Comparison of ENCODE assay signal across 8 cellular contexts in the genomic region with DNA sequence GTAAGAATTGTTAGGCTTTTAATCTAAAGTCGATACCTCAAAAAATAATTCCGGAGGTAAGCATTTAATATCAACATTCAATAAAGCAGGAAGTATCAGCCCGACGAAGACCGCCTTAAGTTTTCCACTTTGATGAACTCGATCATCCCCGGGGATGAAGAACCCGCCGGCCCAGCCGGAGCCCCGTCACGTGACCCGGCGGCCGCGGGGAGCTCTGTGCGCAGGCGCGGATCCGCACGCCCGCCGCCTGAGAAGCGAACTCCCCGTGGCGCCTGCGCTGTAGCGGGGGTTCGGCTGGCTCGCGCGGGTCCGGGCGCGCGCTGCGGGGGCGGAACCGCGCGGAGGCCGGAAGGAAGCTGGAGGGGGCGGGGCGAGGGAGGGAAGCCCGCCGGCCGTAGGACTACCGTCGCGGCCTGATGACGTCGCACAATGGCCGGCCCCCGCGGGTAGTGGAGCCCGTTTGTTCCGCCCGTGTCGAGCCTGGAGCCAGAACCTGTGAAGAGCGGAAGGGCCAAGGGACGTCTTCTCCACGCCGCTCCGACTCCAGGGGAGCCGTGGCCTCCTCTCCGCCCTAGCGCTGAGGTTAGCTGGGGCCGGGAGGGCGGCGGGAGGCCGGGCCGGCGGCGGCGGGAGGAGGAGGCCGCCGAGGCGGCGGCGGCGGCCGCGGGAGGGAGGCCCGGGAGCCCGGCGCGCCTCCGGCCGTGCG. TPM values are rescaled to one million over a fixed set of nuclear protein-coding genes. Genes with fewer than 3 reads are reported as not detected.
DNase-seq lines count a peak whose midpoint lies in the region; ATAC-seq and TF ChIP-seq lines count a peak whose summit lies in the region.

Gene ZC3H18, plus strand, starts transcription at position 419 of the 706 bp plus-strand sequence. CDS start 6,721 bp downstream, outside the sequence.

- peaks cover 4 to 40% (median 17%) of the 10 kb centered on the region in 4 donors for H3K4me1 Mint-ChIP-seq in CD4-positive, CD25-positive, alpha-beta regulatory T cell

- peak within 1 kb of the TSS; percentile 89 to 92 (median 91) for H3K4me3 Mint-ChIP-seq in CD4-positive, CD25-positive, alpha-beta regulatory T cell

- WGBS in lung, 2 donors: 0% methylated on average over 73 to 90 of the region's 90 CpGs

- H3K4me1 ChIP-seq in CD4-positive, CD25-positive, alpha-beta regulatory T cell (ENCODE audit: control insufficient read depth, insufficient read depth, low read length, poor library complexity, severe bottlenecking): peaks cover 28% of the 10 kb centered on the region
- peaks cover 6 to 8% of the 10 kb centered on the region in 2 donors for H3K4me1 ChIP-seq in lung (ENCODE audit: control insufficient read depth in 2 of 2, insufficient read depth in 2 of 2, low read length in 2 of 2)

- ATAC-seq in CD4-positive, CD25-positive, alpha-beta regulatory T cell (ENCODE audit: low read depth in 2 of 2): peak; percentile 83 to 84
- ATAC-seq in GM19467 (IDR thresholded peaks at IDR 0.05; ENCODE audit: unreplicated experiment) (peak; percentile 74), lung (ENCODE audit: insufficient read depth, low FRiP score) (peak; percentile 97)

- no peaks in the 10 kb centered on the region for H3K27me3 Mint-ChIP-seq in CD4-positive, CD25-positive, alpha-beta regulatory T cell

- peak within 1 kb of the TSS; percentile 84 to 88 (median 87) for H3K27ac Mint-ChIP-seq in CD4-positive, CD25-positive, alpha-beta regulatory T cell

- peaks cover 15% of the 10 kb centered on the region for H3K36me3 ChIP-seq in CD4-positive, CD25-positive, alpha-beta regulatory T cell (ENCODE audit: control insufficient read depth, insufficient read depth, low read length)
- peaks cover 0 to 4% of the 10 kb centered on the region in 2 donors for H3K36me3 ChIP-seq in lung (ENCODE audit: control insufficient read depth in 2 of 2, insufficient read depth in 2 of 2, low read length in 2 of 2)

- H3K27ac ChIP-seq in CD4-positive, CD25-positive, alpha-beta regulatory T cell (ENCODE audit: insufficient read depth, low read length, poor library complexity, severe bottlenecking): peak within 1 kb of the TSS; percentile 82
- peak within 1 kb of the TSS; percentile 68 to 92 for H3K27ac ChIP-seq in lung (ENCODE audit: low read depth in 1 of 2, low read length in 1 of 2)

- peak; percentile 96 to 97 (median 96) for DNase-seq in CD4-positive, CD25-positive, alpha-beta regulatory T cell
- DNase-seq in HS-5 (ENCODE audit: low read depth): peak; percentile 28
- DNase-seq in NK-92 (lab: John Stamatoyannopoulos, UW; ENCODE audit: unreplicated experiment): peak; percentile 83
- DNase-seq in activated CD8-positive, alpha-beta memory T cell treated with anti-CD3 and anti-CD28 coated beads for 1 hour (ENCODE audit: extremely low read depth in 1 of 2, low read depth in 1 of 2): peak; percentile 93 to 99
- DNase-seq in effector CD4-positive, alpha-beta T cell: peak; percentile 98
- DNase-seq in lung (ENCODE audit: low spot score): peak; percentile 95
- peak; percentile 94 to 97 (median 96) for DNase-seq in stimulated activated CD4-positive, alpha-beta T cell treated with anti-CD3 and anti-CD28 coated beads, TNF-alpha, amount 100 ng/mL, for 24 hours (ENCODE audit: low read depth in 3 of 3)

- peaks cover 4% of the 10 kb centered on the region for H3K36me3 Mint-ChIP-seq in CD4-positive, CD25-positive, alpha-beta regulatory T cell

- H3K9me3 ChIP-seq in CD4-positive, CD25-positive, alpha-beta regulatory T cell (ENCODE audit: control insufficient read depth in 2 of 2, low read length in 2 of 2): no peaks in the 10 kb centered on the region
- no peaks in the 10 kb centered on the region for H3K9me3 ChIP-seq in lung (ENCODE audit: control insufficient read depth in 2 of 2, insufficient read depth in 1 of 2, low read length in 1 of 2)

- no peaks in the 10 kb centered on the region for H3K27me3 ChIP-seq in CD4-positive, CD25-positive, alpha-beta regulatory T cell (ENCODE audit: control insufficient read depth, insufficient read depth, low read length)
- no peaks in the 10 kb centered on the region for H3K27me3 ChIP-seq in lung (ENCODE audit: control insufficient read depth, insufficient read depth)

- TF ChIP-seq CTCF in lung (IDR thresholded peaks at IDR 0.05; ENCODE audit: control extremely low read depth, extremely low read depth): no peak

- H3K9me3 Mint-ChIP-seq in CD4-positive, CD25-positive, alpha-beta regulatory T cell: no peaks in the 10 kb centered on the region

- H3K4me3 ChIP-seq in CD4-positive, CD25-positive, alpha-beta regulatory T cell (ENCODE audit: low read depth, low read length): peak within 1 kb of the TSS; percentile 85
- peak within 1 kb of the TSS; percentile 92 for H3K4me3 ChIP-seq in lung

RNA-seq across cellular contexts. Expression of gene ZC3H18, which starts in this region (rescaled TPM):
- 162 TPM for total RNA-seq in CD4-positive, CD25-positive, alpha-beta regulatory T cell
- polyA plus RNA-seq in CD4-positive, CD25-positive, alpha-beta regulatory T cell: 10 to 100 TPM; 10.9 to 15.3 (median 12.8) TPM
- total RNA-seq in lung: 10 to 100 TPM; 21.2 to 44.0 TPM
- polyA plus RNA-seq in lung: 10 to 100 TPM; 25.3 to 31.9 TPM

Comparison
In these comparisons a context has a peak if more than half of its experiments do, and no peak if none do; other contexts are left out.
1. Peak in every context shown above with its lines: DNase-seq, ATAC-seq, H3K4me3 ChIP-seq and H3K27ac ChIP-seq.
2. DNase-seq: peak in every context shown above with its lines; median percentile 98 in effector CD4-positive, alpha-beta T cell; 96 in CD4-positive, CD25-positive, alpha-beta regulatory T cell; 96 in activated CD8-positive, alpha-beta memory T cell treated with anti-CD3 and anti-CD28 coated beads for 1 hour; 96 in stimulated activated CD4-positive, alpha-beta T cell treated with anti-CD3 and anti-CD28 coated beads, TNF-alpha, amount 100 ng/mL, for 24 hours; 95 in lung; 83 in NK-92; 28 in HS-5.